ENCODE assay signal across 23 cellular contexts in the genomic region with DNA sequence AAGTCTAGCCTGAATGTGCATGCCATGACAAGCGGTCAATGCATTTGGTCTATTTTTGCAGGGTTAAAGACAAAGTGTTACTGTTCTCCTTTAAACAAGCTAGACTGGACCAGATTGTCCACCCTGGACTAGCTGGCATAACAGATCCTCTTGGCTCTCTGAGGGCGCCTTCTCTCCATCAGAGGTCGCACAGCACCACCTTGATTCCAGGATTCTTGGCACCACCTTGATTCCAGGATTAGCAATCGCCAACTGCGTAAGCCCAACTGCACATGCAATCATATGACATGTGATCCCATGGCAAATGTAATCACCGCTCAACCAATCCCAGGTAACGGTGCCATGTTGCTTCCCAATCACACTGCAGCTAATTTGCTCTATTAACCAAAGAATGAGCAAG.
"Had no signal": no experiment of that assay in that cellular context is flagged by ENCODE, and none has a peak within 500 bp of the region (broad histone marks: within the 10 kb centered on the region; RNA-seq: fewer than 3 reads in every experiment).

No MANE protein-coding gene starts in this region.

- H3K4me3 ChIP-seq: hepatocyte, left ventricle myocardium inferior, lung, right atrium auricular region, right lobe of liver, skin epidermis, spleen, stomach, testis, thyroid gland, transverse colon, upper lobe of left lung, vagina had no signal

- H3K79me2 ChIP-seq: hepatocyte, parathyroid adenoma had no signal

- ATAC-seq: naive thymus-derived CD8-positive, alpha-beta T cell; right lobe of liver; stimulated activated memory B cell treated with anti-CD40 and anti-IgM and Interleukin-4, amounts not matched to agents 10 μg/mL and 1 μg/mL and 100 μg/mL, for 72 hours; stimulated activated naive CD8-positive, alpha-beta T cell treated with anti-CD3 and anti-CD28 coated beads, Interleukin-15, Interleukin-2, amounts not matched to agents 100 U/mL and 50 U/mL, for 24 hours had no signal

- H3K36me3 Mint-ChIP-seq: memory B cell had no signal

- H3K27me3 ChIP-seq: hepatocyte, right atrium auricular region, right lobe of liver, spleen, stomach, testis, thyroid gland, transverse colon, upper lobe of left lung, vagina had no signal

- H3K4me2 ChIP-seq: hepatocyte had no signal

- DNase-seq: left ventricle myocardium inferior; naive thymus-derived CD8-positive, alpha-beta T cell; nucleus accumbens; right lobe of liver; spleen; stimulated activated CD4-positive, alpha-beta T cell treated with anti-CD3 and anti-CD28 coated beads, Interleukin-4, amount 100 ng/mL, for 24 hours; stimulated activated naive CD8-positive, alpha-beta T cell treated with anti-CD3 and anti-CD28 coated beads, Interleukin-15, Interleukin-2, amounts not matched to agents 100 U/mL and 50 U/mL, for 24 hours; stomach; testis; thyroid gland; transverse colon; upper lobe of left lung had no signal

- H3K36me3 ChIP-seq: transverse colon, vagina had no signal

- H3K4me1 ChIP-seq: parathyroid adenoma, right lobe of liver, stomach, testis, transverse colon had no signal

- H3K4me3 Mint-ChIP-seq: memory B cell; naive thymus-derived CD8-positive, alpha-beta T cell; nephron; neural crest cell; stimulated activated memory B cell treated with anti-CD40 and anti-IgM and Interleukin-4, amounts not matched to agents 10 μg/mL and 1 μg/mL and 100 μg/mL, for 72 hours had no signal

- H3K9ac ChIP-seq: parathyroid adenoma had no signal

- H3K27ac ChIP-seq: hepatocyte, left ventricle myocardium inferior, parathyroid adenoma, right atrium auricular region, right lobe of liver, skin epidermis, spleen, stomach, testis, thyroid gland, transverse colon, upper lobe of left lung, vagina had no signal

- H3K9me3 Mint-ChIP-seq: memory B cell; nephron; neural crest cell; stimulated activated memory B cell treated with anti-CD40 and anti-IgM and Interleukin-4, amounts not matched to agents 10 μg/mL and 1 μg/mL and 100 μg/mL, for 72 hours had no signal

- H3K27me3 Mint-ChIP-seq: naive thymus-derived CD8-positive, alpha-beta T cell; progenitor cell of endocrine pancreas; stimulated activated memory B cell treated with anti-CD40 and anti-IgM and Interleukin-4, amounts not matched to agents 10 μg/mL and 1 μg/mL and 100 μg/mL, for 72 hours had no signal

- H3K4me1 Mint-ChIP-seq: neural crest cell had no signal

- H3K27ac Mint-ChIP-seq: memory B cell; nephron; progenitor cell of endocrine pancreas; stimulated activated memory B cell treated with anti-CD40 and anti-IgM and Interleukin-4, amounts not matched to agents 10 μg/mL and 1 μg/mL and 100 μg/mL, for 72 hours had no signal
